ENCODE assay signal across 8 cellular contexts in the genomic region with DNA sequence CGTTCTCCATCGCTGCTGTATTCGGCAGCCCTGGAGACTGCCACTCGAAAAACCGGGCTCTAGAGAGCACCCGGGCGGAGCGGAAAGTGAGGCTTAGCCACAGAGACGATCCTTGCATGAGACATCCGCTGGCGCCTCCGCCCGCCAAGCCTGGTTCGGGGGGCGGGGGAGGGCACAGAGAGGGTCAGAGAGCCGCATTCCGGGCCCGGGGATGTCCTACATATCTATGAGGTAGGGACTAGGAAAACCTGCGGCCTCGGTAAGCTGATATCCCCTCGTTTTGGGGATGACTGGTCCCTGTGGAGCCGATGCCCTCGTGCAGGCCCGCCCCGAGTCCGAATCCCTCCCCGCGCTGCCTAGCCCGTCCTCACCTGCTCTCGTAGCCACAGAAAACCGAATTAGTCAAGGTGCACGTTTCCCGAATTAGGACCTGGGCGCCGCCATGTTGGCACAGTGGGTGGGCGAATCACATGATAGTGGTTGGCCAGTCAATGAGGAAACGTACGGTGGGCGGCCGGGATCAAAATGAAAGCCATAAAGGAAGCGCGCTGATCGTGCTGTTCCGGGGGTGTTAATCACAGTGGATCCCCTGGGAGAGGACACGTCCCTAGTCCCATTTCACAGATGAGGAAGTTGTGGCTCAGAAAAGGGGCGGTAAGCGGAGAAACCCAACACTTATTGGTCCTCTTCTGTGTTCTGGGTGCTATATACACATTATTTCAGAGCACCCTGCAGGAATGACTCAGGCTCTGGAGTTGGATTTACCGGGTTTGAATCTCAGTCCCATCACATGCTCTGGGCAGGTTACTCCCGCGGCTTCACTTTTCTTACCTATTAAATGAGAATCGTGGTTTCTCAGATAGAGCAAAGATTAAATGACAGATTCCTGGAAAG. TPM values are rescaled to one million over a fixed set of nuclear protein-coding genes. Genes with fewer than 3 reads are reported as not detected.
DNase-seq lines count a peak whose midpoint lies in the region; ATAC-seq and TF ChIP-seq lines count a peak whose summit lies in the region.

Gene TRMT1 (minus strand): TSS at position 459 of the 894 bp plus-strand sequence. CDS start 341 bp downstream, at position 118.

- no peak for TF ChIP-seq CTCF in C4-2B (conservative IDR thresholded peaks at IDR 0.05)
- no peak for TF ChIP-seq CTCF in RWPE2 (IDR thresholded peaks at IDR 0.05; ENCODE audit: poor library complexity, severe bottlenecking)
- no peak for TF ChIP-seq CTCF in fibroblast of pulmonary artery (IDR thresholded peaks at IDR 0.05; ENCODE audit: low read length, missing control alignments)
- no peak for TF ChIP-seq CTCF in nephron (IDR thresholded peaks at IDR 0.05; ENCODE audit: unreplicated experiment in 3 of 3)

- peak; percentile 93 for DNase-seq in LoVo (ENCODE audit: low spot score)
- DNase-seq in RWPE2 (ENCODE audit: low spot score) = peak; percentile 95
- peak; percentile 95 for DNase-seq in fibroblast of pulmonary artery (ENCODE audit: low read depth)
- peak; percentile 95 for DNase-seq in stimulated activated naive CD4-positive, alpha-beta T cell treated with Interleukin-2 at 50 U/mL for 16 hours (lab: John Stamatoyannopoulos, UW)

- no peaks in the 10 kb centered on the region for H3K9me3 ChIP-seq in RWPE2 (ENCODE audit: severe bottlenecking)

- H3K36me3 ChIP-seq in RWPE2 (ENCODE audit: low read depth) = peaks cover 39% of the 10 kb centered on the region

- peaks cover 17% of the 10 kb centered on the region for H3K4me1 Mint-ChIP-seq in activated T-helper 17 cell treated with anti-CD3 and anti-CD28 coated beads, Interleukin-2, amount 50 U/mL, for 72 hours
- peaks cover 30% of the 10 kb centered on the region for H3K4me1 Mint-ChIP-seq in nephron

- H3K27me3 Mint-ChIP-seq in activated T-helper 17 cell treated with anti-CD3 and anti-CD28 coated beads, Interleukin-2, amount 50 U/mL, for 72 hours = no peaks in the 10 kb centered on the region
- peaks cover 4% of the 10 kb centered on the region for H3K27me3 Mint-ChIP-seq in nephron (ENCODE audit: low read depth)

- H3K4me3 ChIP-seq in RWPE2 (ENCODE audit: severe bottlenecking) (peak within 1 kb of the TSS; percentile 87), fibroblast of pulmonary artery (replicated peaks; ENCODE audit: low read depth, low read length) (peak within 1 kb of the TSS; percentile 96)

- no peaks in the 10 kb centered on the region for H3K9me3 Mint-ChIP-seq in activated T-helper 17 cell treated with anti-CD3 and anti-CD28 coated beads, Interleukin-2, amount 50 U/mL, for 72 hours
- no peaks in the 10 kb centered on the region for H3K9me3 Mint-ChIP-seq in nephron

- H3K36me3 Mint-ChIP-seq in activated T-helper 17 cell treated with anti-CD3 and anti-CD28 coated beads, Interleukin-2, amount 50 U/mL, for 72 hours (ENCODE audit: low read depth) = peaks cover 78% of the 10 kb centered on the region
- peaks cover 3% of the 10 kb centered on the region for H3K36me3 Mint-ChIP-seq in nephron (ENCODE audit: low read depth)

- peak within 1 kb of the TSS; percentile 85 for H3K27ac Mint-ChIP-seq in activated T-helper 17 cell treated with anti-CD3 and anti-CD28 coated beads, Interleukin-2, amount 50 U/mL, for 72 hours
- H3K27ac Mint-ChIP-seq in nephron = peak within 1 kb of the TSS; percentile 73 to 91 (median 86)

- H3K4me1 ChIP-seq in RWPE2 (ENCODE audit: insufficient read depth, poor library complexity, severe bottlenecking) = peaks cover 8% of the 10 kb centered on the region

- H3K27ac ChIP-seq in C4-2B (peak within 1 kb of the TSS; percentile 95), RWPE2 (ENCODE audit: poor library complexity, severe bottlenecking) (peak within 1 kb of the TSS; percentile 88)

- peak within 1 kb of the TSS; percentile 86 for H3K4me3 Mint-ChIP-seq in activated T-helper 17 cell treated with anti-CD3 and anti-CD28 coated beads, Interleukin-2, amount 50 U/mL, for 72 hours
- peak within 1 kb of the TSS; percentile 85 to 97 (median 92) for H3K4me3 Mint-ChIP-seq in nephron

- ATAC-seq in GM21381 (IDR thresholded peaks at IDR 0.05; ENCODE audit: unreplicated experiment) (peak; percentile 49), RWPE2 (ENCODE audit: low read depth) (peak; percentile 50)
- peak; percentile 67 for ATAC-seq in activated T-helper 17 cell treated with anti-CD3 and anti-CD28 coated beads, Interleukin-2, amount 50 U/mL, for 72 hours (replicated peaks)

- no peaks in the 10 kb centered on the region for H3K27me3 ChIP-seq in RWPE2 (ENCODE audit: insufficient read depth, poor library complexity, severe bottlenecking)

RNA-seq across cellular contexts. Expression of gene TRMT1, which starts in this region (rescaled TPM):
- total RNA-seq in activated T-helper 17 cell treated with anti-CD3 and anti-CD28 coated beads, Interleukin-2, amount 50 U/mL, for 72 hours = 10 to 100 TPM; 66.4 to 83.2 TPM

Comparison
In these comparisons a context has a peak if more than half of its experiments do, and no peak if none do; other contexts are left out.
1. Peak in every context shown above with its lines: DNase-seq, ATAC-seq, H3K4me3 ChIP-seq and H3K27ac ChIP-seq.